22 cellular contexts compared by ENCODE assay signal in the genomic region with DNA sequence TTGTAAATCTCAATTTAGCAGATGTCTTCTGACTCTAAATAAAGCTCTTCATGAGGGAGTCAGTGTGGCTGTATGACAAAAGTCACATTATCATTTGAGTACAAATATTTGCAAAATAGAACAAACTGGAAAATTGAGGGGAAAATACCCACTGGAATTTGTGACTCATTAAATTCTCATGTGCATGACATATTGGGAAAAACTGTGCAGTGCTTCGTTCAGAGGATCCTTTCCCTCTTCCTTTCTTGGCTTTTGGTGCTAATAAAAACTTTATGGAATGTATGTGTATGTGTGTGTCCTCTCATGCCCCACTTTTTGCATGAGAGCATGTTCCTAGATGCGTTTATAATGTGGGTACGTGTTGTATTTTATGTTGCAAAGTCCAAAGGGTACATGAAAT.
DNase-seq lines count a peak whose midpoint lies in the region; ATAC-seq, FAIRE-seq and TF ChIP-seq lines count a peak whose summit lies in the region.
"Had no signal": no experiment of that assay in that cellular context is flagged by ENCODE, and none has a peak within 500 bp of the region (broad histone marks: within the 10 kb centered on the region; RNA-seq: fewer than 3 reads in every experiment).

No MANE protein-coding gene starts in this region.

- H3K4me2 ChIP-seq in hepatocyte: no peak overlapping the region

- H3K79me2 ChIP-seq in ACC112 (ENCODE audit: control insufficient read depth, insufficient read depth, low read length, unreplicated experiment) (no peaks in the 10 kb centered on the region), hepatocyte (no peaks in the 10 kb centered on the region)

- no peaks in the 10 kb centered on the region for H4K20me1 ChIP-seq in hepatocyte (ENCODE audit: insufficient read depth, poor library complexity, severe bottlenecking)

- H3K27me3 ChIP-seq in ACC112 (ENCODE audit: insufficient read depth, low read length) (no peaks in the 10 kb centered on the region), bronchial epithelial cell (ENCODE audit: control insufficient read depth, insufficient read depth, low read length) (no peaks in the 10 kb centered on the region), dorsolateral prefrontal cortex (no peaks in the 10 kb centered on the region), hepatocyte (no peaks in the 10 kb centered on the region)
- H3K27me3 ChIP-seq: neutrophil, right lobe of liver, tibial artery had no signal

- H3K36me3 ChIP-seq in ACC112 (ENCODE audit: insufficient read depth, low read length): no peaks in the 10 kb centered on the region
- H3K36me3 ChIP-seq in bronchial epithelial cell (ENCODE audit: control insufficient read depth, insufficient read depth, low read length): no peaks in the 10 kb centered on the region
- no peaks in the 10 kb centered on the region for H3K36me3 ChIP-seq in hepatocyte (replicated peaks; ENCODE audit: insufficient read depth, low read depth)
- H3K36me3 ChIP-seq: neutrophil, right lobe of liver, tibial artery had no signal

- TF ChIP-seq CTCF in bronchial epithelial cell (IDR thresholded peaks at IDR 0.05; ENCODE audit: insufficient read depth, low read length, severe bottlenecking): no peak
- no peak for TF ChIP-seq CTCF in dorsolateral prefrontal cortex (IDR thresholded peaks at IDR 0.05 in 54 of 56, conservative IDR thresholded peaks at IDR 0.05 in 2 of 56; ENCODE audit: low read depth in 1 of 56, partially characterized antibody in 56 of 56)
- TF ChIP-seq CTCF in hepatocyte (IDR thresholded peaks at IDR 0.05; ENCODE audit: poor library complexity): no peak

- H2AFZ ChIP-seq in ACC112 (ENCODE audit: low read length, unreplicated experiment) (no peak overlapping the region), hepatocyte (no peak overlapping the region)

- H3K4me3 ChIP-seq in ACC112 (ENCODE audit: low read depth, low read length) (no peak overlapping the region; the same call in 1 of the 2 replicates), bronchial epithelial cell (ENCODE audit: low read depth, low read length) (no peak overlapping the region), dorsolateral prefrontal cortex (no peak overlapping the region), hepatocyte (no peak overlapping the region)
- H3K4me3 ChIP-seq: right lobe of liver, tibial artery had no signal

- 74% methylated on average over 3 of the region's 3 CpGs for WGBS in hepatocyte (ENCODE audit: low lambda C conversion rate, missing lambda C conversion rate)

- no peaks in the 10 kb centered on the region for H3K9me2 ChIP-seq in hepatocyte (replicated peaks; ENCODE audit: insufficient read depth)

- DNase-seq in HT1080 (ENCODE audit: low read depth) (peak; percentile 13), bronchial epithelial cell (ENCODE audit: low read depth) (peak; percentile 12), kidney tubule cell (ENCODE audit: low spot score) (peak; percentile 66), dorsolateral prefrontal cortex (no peak), hepatocyte (ENCODE audit: low spot score) (no peak), NOMO-1 treated with dmso at 0.1 percent for 144 hours (lab: John Stamatoyannopoulos, UW; ENCODE audit: unreplicated experiment) (no peak)
- DNase-seq: activated CD4-positive, alpha-beta T cell treated with anti-CD3 and anti-CD28 coated beads for 48 hours; activated naive CD4-positive, alpha-beta T cell treated with anti-CD3 and anti-CD28 coated beads, Interleukin-2, amount 50 U/mL, for 16 hours; activated T-cell treated with anti-CD3 and anti-CD28 coated beads for 4 hours; Calu3; central memory CD4-positive, alpha-beta T cell; glutamatergic neuron; NCI-H2227 treated with DMSO at 0.1 percent for 48 hours; right lobe of liver; SHP77 treated with DMSO at 0.1 percent for 48 hours; stimulated activated CD4-positive, alpha-beta T cell treated with anti-CD3 and anti-CD28 coated beads, Interleukin-4, amount 100 ng/mL, for 4 hours had no signal

- ATAC-seq in GM21447 (IDR thresholded peaks at IDR 0.05; ENCODE audit: unreplicated experiment): no peak

- H3K4me1 ChIP-seq in ACC112 (ENCODE audit: control insufficient read depth, insufficient read depth, low read length, unreplicated experiment): peaks cover 33% of the 10 kb centered on the region
- no peaks in the 10 kb centered on the region for H3K4me1 ChIP-seq in hepatocyte (ENCODE audit: insufficient read depth)
- H3K4me1 ChIP-seq: right lobe of liver had no signal

- no peaks in the 10 kb centered on the region for H3K9me3 ChIP-seq in hepatocyte (ENCODE audit: low read depth)
- H3K9me3 ChIP-seq: neutrophil, right lobe of liver, tibial artery had no signal

- H3K27ac ChIP-seq in ACC112 (ENCODE audit: low read depth, low read length) (peak overlapping the region; percentile 85), dorsolateral prefrontal cortex (no peak overlapping the region), hepatocyte (no peak overlapping the region)
- H3K27ac ChIP-seq: neutrophil, right lobe of liver, tibial artery had no signal

- intact Hi-C loops in dorsolateral prefrontal cortex (cut with DNase I): no loop called here

- no peak for FAIRE-seq in bronchial epithelial cell (lab: Jason Lieb, UNC)
- FAIRE-seq: endometrium, kidney had no signal

Comparison
In these comparisons a context has a peak if more than half of its experiments do, and no peak if none do; other contexts are left out.
1. DNase-seq: peak in HT1080 (single experiment), bronchial epithelial cell (single experiment) and kidney tubule cell (single experiment); none in dorsolateral prefrontal cortex (0 of 10), hepatocyte (single experiment) and NOMO-1 treated with dmso at 0.1 percent for 144 hours (single experiment).